8 cellular contexts compared by ENCODE assay signal in genomic region chr1:162951553-162952315, GRCh38.
DNase-seq lines count a peak whose midpoint lies in the region; ATAC-seq and TF ChIP-seq lines count a peak whose summit lies in the region.

No MANE protein-coding gene starts in this region.

- H3K36me3 ChIP-seq in SK-N-SH (replicated peaks in 1 of 2; ENCODE audit: control insufficient read depth in 1 of 2, insufficient read depth in 2 of 2, low read length in 1 of 2) = no peaks in the 10 kb centered on the region

- DNase-seq in cardiac fibroblast (ENCODE audit: low read depth in 2 of 2) = peak; percentile 34 to 37
- no peak for DNase-seq in RKO (ENCODE audit: low spot score)
- DNase-seq in NCI-H774 (lab: John Stamatoyannopoulos, UW) = no peak
- no peak for DNase-seq in SK-N-SH
- no peak for DNase-seq in middle frontal gyrus (ENCODE audit: extremely low spot score, low spot score)

- no peaks in the 10 kb centered on the region for H3K9me3 ChIP-seq in SK-N-SH

- H3K79me2 ChIP-seq in SK-N-SH (ENCODE audit: insufficient read depth) = no peaks in the 10 kb centered on the region

- H3F3A ChIP-seq in SK-N-SH (replicated peaks; ENCODE audit: insufficient read depth) = no peaks in the 10 kb centered on the region

- no peak overlapping the region for H3K9ac ChIP-seq in SK-N-SH

- 87% methylated on average over 2 of the region's 2 CpGs for WGBS in SK-N-SH (ENCODE audit: low lambda C conversion rate)

- H3K4me3 ChIP-seq in cardiac fibroblast (replicated peaks in 1 of 2; ENCODE audit: low read depth in 2 of 2, low read length in 2 of 2) (no peak overlapping the region), SK-N-SH (ENCODE audit: low read depth in 2 of 2, low read length in 1 of 2) (no peak overlapping the region)

- no peak for TF ChIP-seq CTCF in cardiac fibroblast (IDR thresholded peaks at IDR 0.05; ENCODE audit: low read depth, low read length)
- TF ChIP-seq CTCF in SK-N-SH (IDR thresholded peaks at IDR 0.05) = no peak

- no peaks in the 10 kb centered on the region for H3K27me3 ChIP-seq in SK-N-SH (ENCODE audit: insufficient read depth)

- CTCF ChIA-PET in SK-N-SH (lab: Yijun Ruan, JAX) = no interaction called here

- peaks cover 0 to 3% of the 10 kb centered on the region in 2 experiments; a peak in 1 of 4 replicates for H3K4me1 ChIP-seq in SK-N-SH (ENCODE audit: control insufficient read depth in 1 of 2, insufficient read depth in 2 of 2, low read depth in 1 of 2, low read length in 1 of 2)

- no peaks in the 10 kb centered on the region for H3K9me2 ChIP-seq in SK-N-SH

- ATAC-seq in GM18867 (IDR thresholded peaks at IDR 0.05; ENCODE audit: unreplicated experiment) (peak; percentile 97), GM21423 (IDR thresholded peaks at IDR 0.05; ENCODE audit: unreplicated experiment) (peak; percentile 93), HG03196 (IDR thresholded peaks at IDR 0.05; ENCODE audit: unreplicated experiment) (peak; percentile 93)

- no peak overlapping the region for H3K27ac ChIP-seq in SK-N-SH (ENCODE audit: low read depth in 2 of 2, low read length in 1 of 2)

- H3K4me2 ChIP-seq in SK-N-SH = no peak overlapping the region

- POLR2A ChIA-PET in SK-N-SH (lab: Yijun Ruan, JAX) = interaction anchor here (1.1 kb wide), 1 partner anchor 117 kb away, joined by 3 read pairs; the partner anchor contains the start of gene RGS4

- TF ChIP-seq RAD21 in SK-N-SH (IDR thresholded peaks at IDR 0.05; ENCODE audit: low read length) = no peak

- no peak overlapping the region for H2AFZ ChIP-seq in SK-N-SH (ENCODE audit: low read depth)

- H4K20me1 ChIP-seq in SK-N-SH (ENCODE audit: insufficient read depth) = no peaks in the 10 kb centered on the region

- no peak for TF ChIP-seq EP300 in SK-N-SH (IDR thresholded peaks at IDR 0.05; ENCODE audit: borderline replicate concordance in 1 of 2, low read depth in 1 of 2, low read length in 1 of 2)

TF ChIP-seq in SK-N-SH, 30 proteins besides CTCF, POLR2A, EP300 and RAD21:
- TF ChIP-seq TAF1 (IDR thresholded peaks at IDR 0.05; ENCODE audit: borderline replicate concordance, low read depth, low read length) (no peak), NFIC (IDR thresholded peaks at IDR 0.05; ENCODE audit: borderline replicate concordance) (no peak), ZBTB33 (IDR thresholded peaks at IDR 0.05; ENCODE audit: borderline replicate concordance, low read depth) (no peak), YY1 (IDR thresholded peaks at IDR 0.05; ENCODE audit: low read depth) (no peak), MXI1 (IDR thresholded peaks at IDR 0.05; ENCODE audit: low read depth, low read length) (no peak), MEF2A (IDR thresholded peaks at IDR 0.05; ENCODE audit: borderline replicate concordance, low read depth) (no peak), SMC3 (IDR thresholded peaks at IDR 0.05; ENCODE audit: low read depth, low read length) (no peak), NRF1 (IDR thresholded peaks at IDR 0.05; ENCODE audit: low read depth, low read length) (no peak), FOSL2 (IDR thresholded peaks at IDR 0.05; ENCODE audit: borderline replicate concordance, low read depth) (no peak), TEAD4 (IDR thresholded peaks at IDR 0.05; ENCODE audit: borderline replicate concordance, insufficient read depth) (no peak), GATA2 (CRISPR knock-in tag; IDR thresholded peaks at IDR 0.05) (no peak), CHD2 (IDR thresholded peaks at IDR 0.05; ENCODE audit: low read length, partially characterized antibody) (no peak)
- TF ChIP-seq, protein P1, sequence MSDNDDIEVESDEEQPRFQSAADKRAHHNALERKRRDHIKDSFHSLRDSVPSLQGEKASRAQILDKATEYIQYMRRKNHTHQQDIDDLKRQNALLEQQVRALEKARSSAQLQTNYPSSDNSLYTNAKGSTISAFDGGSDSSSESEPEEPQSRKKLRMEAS (IDR thresholded peaks at IDR 0.05; ENCODE audit: low read depth) = no peak
- TF ChIP-seq, protein P2, sequence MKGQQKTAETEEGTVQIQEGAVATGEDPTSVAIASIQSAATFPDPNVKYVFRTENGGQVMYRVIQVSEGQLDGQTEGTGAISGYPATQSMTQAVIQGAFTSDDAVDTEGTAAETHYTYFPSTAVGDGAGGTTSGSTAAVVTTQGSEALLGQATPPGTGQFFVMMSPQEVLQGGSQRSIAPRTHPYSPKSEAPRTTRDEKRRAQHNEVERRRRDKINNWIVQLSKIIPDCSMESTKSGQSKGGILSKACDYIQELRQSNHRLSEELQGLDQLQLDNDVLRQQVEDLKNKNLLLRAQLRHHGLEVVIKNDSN (IDR thresholded peaks at IDR 0.05; ENCODE audit: borderline replicate concordance, low read depth) = no peak
TF ChIP-seq in SK-N-SH: peak in this region for 0.

Comparison
In these comparisons a context has a peak if more than half of its experiments do, and no peak if none do; other contexts are left out.
1. DNase-seq: peak in cardiac fibroblast (2 of 2); none in RKO (single experiment), NCI-H774 (single experiment), SK-N-SH (single experiment) and middle frontal gyrus (single experiment).
2. Peak in every context shown above with its lines, with median percentiles within 50 percentile points of each other: ATAC-seq.